In genomic region chr1:239297910-239298309, GRCh38 we compare ENCODE assay signal across 9 cellular contexts.
"Had no signal": no experiment of that assay in that cellular context is flagged by ENCODE, and none has a peak within 500 bp of the region (broad histone marks: within the 10 kb centered on the region; RNA-seq: fewer than 3 reads in every experiment).

No MANE protein-coding gene starts in this region.

- H3K36me3 Mint-ChIP-seq: IgD-negative memory B cell had no signal

- H3K27me3 Mint-ChIP-seq: IgD-negative memory B cell had no signal

- H3K9ac ChIP-seq: KMS-11 had no signal

- H3K27ac ChIP-seq: HL-60, KMS-11 had no signal

- DNase-seq: IMR-90, KBM-7, KG1 had no signal

- H3K4me3 ChIP-seq: K562 had no signal

- ATAC-seq: HepG2, K562 had no signal

- H3K4me3 Mint-ChIP-seq: IgD-negative memory B cell had no signal

- H3K4me1 Mint-ChIP-seq: IgD-negative memory B cell had no signal

- FAIRE-seq: HepG2, HTR-8/SVneo, K562 had no signal

- H3K4me2 ChIP-seq: KMS-11 had no signal

- H3K27ac Mint-ChIP-seq: IgD-negative memory B cell had no signal
